In the genomic region with DNA sequence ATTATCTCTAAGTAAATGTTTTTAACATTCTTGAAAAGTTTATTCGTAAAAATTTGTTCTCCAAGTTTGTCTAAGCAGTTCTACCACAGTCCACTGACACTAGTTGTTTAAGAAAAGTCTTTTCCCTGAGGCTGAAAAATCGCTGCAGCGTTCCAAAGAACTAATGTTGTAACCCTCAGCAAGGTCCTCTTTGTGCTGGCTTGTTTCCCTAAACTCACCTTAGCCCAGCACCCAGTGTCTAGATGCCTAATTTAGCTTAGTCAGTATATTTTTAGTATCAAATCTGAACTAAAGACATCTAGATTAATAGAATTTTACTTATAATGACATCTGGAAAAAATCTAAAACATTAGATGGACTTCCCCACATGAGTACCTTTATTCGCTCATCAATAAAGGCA, we compare ENCODE assay signal across 33 cellular contexts. TPM values are rescaled to one million over a fixed set of nuclear protein-coding genes. Genes with fewer than 3 reads are reported as not detected.
"Had no signal": no experiment of that assay in that cellular context is flagged by ENCODE, and none has a peak within 500 bp of the region (broad histone marks: within the 10 kb centered on the region; RNA-seq: fewer than 3 reads in every experiment).

No MANE protein-coding gene starts in this region.

- H3K4me1 ChIP-seq: ascending aorta, breast epithelium, colonic mucosa had no signal

- H3K4me3 Mint-ChIP-seq: activated CD4-positive, alpha-beta memory T cell treated with anti-CD3 and anti-CD28 coated beads for 36 hours; activated CD4-positive, alpha-beta T cell treated with anti-CD3 and anti-CD28 coated beads for 36 hours; activated CD4-positive, alpha-beta T cell treated with anti-CD3 and anti-CD28 coated beads, Interleukin-2, amount 10 ng/mL, durations not matched to agents 24 days and 14 days; activated CD8-positive, alpha-beta memory T cell treated with anti-CD3 and anti-CD28 coated beads, Interleukin-2, amount 10 ng/mL, durations not matched to agents 7 days and 5 days; activated CD8-positive, alpha-beta T cell treated with anti-CD3 and anti-CD28 coated beads, Interleukin-2, amount 10 ng/mL, durations not matched to agents 7 days and 5 days; activated naive CD4-positive, alpha-beta T cell treated with anti-CD3 and anti-CD28 coated beads for 36 hours; activated naive CD4-positive, alpha-beta T cell treated with anti-CD3 and anti-CD28 coated beads, Interleukin-2, amount 50 U/mL, for 24 hours; activated naive CD8-positive, alpha-beta T cell treated with anti-CD3 and anti-CD28 coated beads, Interleukin-2, amount 10 ng/mL, durations not matched to agents 7 days and 5 days; activated T-helper 1 cell treated with anti-CD3 and anti-CD28 coated beads, Interleukin-12 subunit alpha, Interleukin-12 subunit beta, Interleukin-2, Interleukin-4 antibody, amounts not matched to agents 30 ng/mL and 10 ng/mL and 1 ng/mL, durations not matched to agents 14 hours and 24 hours and 36 hours; brain; dendritic cell treated with granulocyte-macrophage colony-stimulating factor and Interleukin-4, amounts not matched to agents 40 ng/mL and 50 ng/mL, for 4 days; endodermal cell had no signal

- H3K27ac ChIP-seq: ascending aorta, breast epithelium, cardiac muscle cell, colonic mucosa, dorsolateral prefrontal cortex had no signal

- H3K27ac Mint-ChIP-seq: activated CD4-positive, alpha-beta memory T cell treated with anti-CD3 and anti-CD28 coated beads for 36 hours; activated CD4-positive, alpha-beta T cell treated with anti-CD3 and anti-CD28 coated beads for 36 hours; activated CD4-positive, alpha-beta T cell treated with anti-CD3 and anti-CD28 coated beads, Interleukin-2, amount 10 ng/mL, durations not matched to agents 24 days and 14 days; activated CD8-positive, alpha-beta memory T cell treated with anti-CD3 and anti-CD28 coated beads, Interleukin-2, amount 10 ng/mL, durations not matched to agents 7 days and 5 days; activated CD8-positive, alpha-beta T cell treated with anti-CD3 and anti-CD28 coated beads, Interleukin-2, amount 10 ng/mL, durations not matched to agents 7 days and 5 days; activated naive CD4-positive, alpha-beta T cell treated with anti-CD3 and anti-CD28 coated beads for 36 hours; activated naive CD4-positive, alpha-beta T cell treated with anti-CD3 and anti-CD28 coated beads, Interleukin-2, amount 50 U/mL, for 24 hours; activated naive CD8-positive, alpha-beta T cell treated with anti-CD3 and anti-CD28 coated beads, Interleukin-2, amount 10 ng/mL, durations not matched to agents 7 days and 5 days; activated T-helper 1 cell treated with anti-CD3 and anti-CD28 coated beads, Interleukin-12 subunit alpha, Interleukin-12 subunit beta, Interleukin-2, Interleukin-4 antibody, amounts not matched to agents 30 ng/mL and 10 ng/mL and 1 ng/mL, durations not matched to agents 14 hours and 24 hours and 36 hours; activated T-helper 2 cell treated with anti-CD3 and anti-CD28 coated beads, Interferon-gamma antibody, Interleukin-2, Interleukin-4, amounts not matched to agents 10 μg/mL and 5 μg/mL and 100 μg/mL, durations not matched to agents 14 hours and 24 hours and 36 hours; brain; dendritic cell treated with granulocyte-macrophage colony-stimulating factor and Interleukin-4, amounts not matched to agents 40 ng/mL and 50 ng/mL, for 4 days; endodermal cell had no signal

- H3K9me3 ChIP-seq: ascending aorta, breast epithelium, colonic mucosa had no signal

- H3K9me3 Mint-ChIP-seq: activated CD4-positive, alpha-beta T cell treated with anti-CD3 and anti-CD28 coated beads, Interleukin-2, amount 10 ng/mL, durations not matched to agents 24 days and 14 days; activated naive CD4-positive, alpha-beta T cell treated with anti-CD3 and anti-CD28 coated beads for 36 hours; activated naive CD4-positive, alpha-beta T cell treated with anti-CD3 and anti-CD28 coated beads, Interleukin-2, amount 50 U/mL, for 24 hours; activated naive CD8-positive, alpha-beta T cell treated with anti-CD3 and anti-CD28 coated beads, Interleukin-2, amount 10 ng/mL, durations not matched to agents 7 days and 5 days; activated T-helper 1 cell treated with anti-CD3 and anti-CD28 coated beads, Interleukin-12 subunit alpha, Interleukin-12 subunit beta, Interleukin-2, Interleukin-4 antibody, amounts not matched to agents 30 ng/mL and 10 ng/mL and 1 ng/mL, durations not matched to agents 14 hours and 24 hours and 36 hours; activated T-helper 2 cell treated with anti-CD3 and anti-CD28 coated beads, Interferon-gamma antibody, Interleukin-2, Interleukin-4, amounts not matched to agents 10 μg/mL and 5 μg/mL and 100 μg/mL, durations not matched to agents 14 hours and 24 hours and 36 hours; dendritic cell treated with granulocyte-macrophage colony-stimulating factor and Interleukin-4, amounts not matched to agents 40 ng/mL and 50 ng/mL, for 4 days had no signal

- H3K36me3 ChIP-seq: cardiac muscle cell, colonic mucosa had no signal

- H3K27me3 Mint-ChIP-seq: brain; dendritic cell treated with granulocyte-macrophage colony-stimulating factor and Interleukin-4, amounts not matched to agents 40 ng/mL and 50 ng/mL, for 4 days had no signal

- H3K4me1 Mint-ChIP-seq: activated CD4-positive, alpha-beta T cell treated with anti-CD3 and anti-CD28 coated beads for 36 hours; activated CD4-positive, alpha-beta T cell treated with anti-CD3 and anti-CD28 coated beads, Interleukin-2, amount 10 ng/mL, durations not matched to agents 24 days and 14 days; activated CD8-positive, alpha-beta memory T cell treated with anti-CD3 and anti-CD28 coated beads, Interleukin-2, amount 10 ng/mL, durations not matched to agents 7 days and 5 days; activated naive CD4-positive, alpha-beta T cell treated with anti-CD3 and anti-CD28 coated beads, Interleukin-2, amount 50 U/mL, for 24 hours; activated naive CD8-positive, alpha-beta T cell treated with anti-CD3 and anti-CD28 coated beads, Interleukin-2, amount 10 ng/mL, durations not matched to agents 7 days and 5 days; brain had no signal

- H3K36me3 Mint-ChIP-seq: activated CD4-positive, alpha-beta memory T cell treated with anti-CD3 and anti-CD28 coated beads for 36 hours; activated CD8-positive, alpha-beta memory T cell treated with anti-CD3 and anti-CD28 coated beads, Interleukin-2, amount 10 ng/mL, durations not matched to agents 7 days and 5 days; activated naive CD4-positive, alpha-beta T cell treated with anti-CD3 and anti-CD28 coated beads, Interleukin-2, amount 50 U/mL, for 24 hours; activated naive CD8-positive, alpha-beta T cell treated with anti-CD3 and anti-CD28 coated beads, Interleukin-2, amount 10 ng/mL, durations not matched to agents 7 days and 5 days had no signal

- FAIRE-seq: frontal cortex had no signal

- ATAC-seq: activated CD4-positive, alpha-beta T cell treated with anti-CD3 and anti-CD28 coated beads for 36 hours; activated CD8-positive, alpha-beta memory T cell treated with anti-CD3 and anti-CD28 coated beads, Interleukin-2, amount 10 ng/mL, durations not matched to agents 7 days and 5 days; activated CD8-positive, alpha-beta T cell treated with anti-CD3 and anti-CD28 coated beads, Interleukin-2, amount 10 ng/mL, durations not matched to agents 7 days and 5 days; esophagus mucosa had no signal

- DNase-seq: activated CD4-positive, alpha-beta memory T cell treated with anti-CD3 and anti-CD28 coated beads for 36 hours; activated CD4-positive, alpha-beta T cell treated with anti-CD3 and anti-CD28 coated beads for 36 hours; activated CD4-positive, alpha-beta T cell treated with anti-CD3 and anti-CD28 coated beads, Interleukin-2, amount 10 ng/mL, durations not matched to agents 24 days and 14 days; activated CD4-positive, CD25-positive, alpha-beta regulatory T cell; activated CD4-positive, CD25-positive, alpha-beta regulatory T cell treated with anti-CD3 and anti-CD28 coated beads, Interleukin-2, amount 50 U/mL, for 72 hours; activated CD8-positive, alpha-beta memory T cell treated with anti-CD3 and anti-CD28 coated beads, Interleukin-2, amount 10 ng/mL, durations not matched to agents 7 days and 5 days; activated CD8-positive, alpha-beta memory T cell treated with anti-CD3 and anti-CD28 coated beads, Interleukin-2, amount 50 U/mL, for 4 hours; activated CD8-positive, alpha-beta T cell treated with anti-CD3 and anti-CD28 coated beads, Interleukin-2, amount 10 ng/mL, durations not matched to agents 7 days and 5 days; activated effector memory CD4-positive, alpha-beta T cell treated with anti-CD3 and anti-CD28 coated beads, Interleukin-2, amount 50 U/mL, for 16 hours; activated naive CD4-positive, alpha-beta T cell treated with anti-CD3 and anti-CD28 coated beads for 36 hours; activated naive CD8-positive, alpha-beta T cell treated with anti-CD3 and anti-CD28 coated beads, Interleukin-2, amount 10 ng/mL, durations not matched to agents 7 days and 5 days; activated T-cell treated with anti-CD3 and anti-CD28 coated beads, Interleukin-2, amount 50 U/mL, for 1 hour; activated T-cell treated with anti-CD3 and anti-CD28 coated beads, Interleukin-2, amount 50 U/mL, for 48 hours; central memory CD4-positive, alpha-beta T cell; cerebellar nuclear complex; colonic mucosa; dorsolateral prefrontal cortex; effector memory CD4-positive, alpha-beta T cell; endodermal cell; foreskin fibroblast; T-helper 2 cell had no signal

- H3K4me3 ChIP-seq: ascending aorta, breast epithelium, cardiac muscle cell, colonic mucosa, dorsolateral prefrontal cortex had no signal

RNA-seq across cellular contexts. Expression of gene TSPAN12, which starts 30.2 kb away (rescaled TPM):
- total RNA-seq: activated CD4-positive, alpha-beta memory T cell treated with anti-CD3 and anti-CD28 coated beads for 36 hours; activated CD4-positive, alpha-beta T cell treated with anti-CD3 and anti-CD28 coated beads for 36 hours; activated CD4-positive, alpha-beta T cell treated with anti-CD3 and anti-CD28 coated beads, Interleukin-2, amount 10 ng/mL, durations not matched to agents 24 days and 14 days; activated CD8-positive, alpha-beta memory T cell treated with anti-CD3 and anti-CD28 coated beads for 36 hours; activated CD8-positive, alpha-beta memory T cell treated with anti-CD3 and anti-CD28 coated beads, Interleukin-2, amount 10 ng/mL, durations not matched to agents 7 days and 5 days; activated CD8-positive, alpha-beta T cell treated with anti-CD3 and anti-CD28 coated beads, Interleukin-2, amount 10 ng/mL, durations not matched to agents 7 days and 5 days; activated naive CD4-positive, alpha-beta T cell treated with anti-CD3 and anti-CD28 coated beads for 36 hours; activated naive CD8-positive, alpha-beta T cell treated with anti-CD3 and anti-CD28 coated beads, Interleukin-2, amount 10 ng/mL, durations not matched to agents 7 days and 5 days; activated T-helper 1 cell treated with anti-CD3 and anti-CD28 coated beads, Interleukin-12 subunit alpha, Interleukin-12 subunit beta, Interleukin-2, Interleukin-4 antibody, amounts not matched to agents 30 ng/mL and 10 ng/mL and 1 ng/mL, durations not matched to agents 14 hours and 24 hours and 36 hours; activated T-helper 2 cell treated with anti-CD3 and anti-CD28 coated beads, Interferon-gamma antibody, Interleukin-2, Interleukin-4, amounts not matched to agents 10 μg/mL and 5 μg/mL and 100 μg/mL, durations not matched to agents 14 hours and 24 hours and 36 hours; T-helper 1 cell treated with Interleukin-12 subunit alpha and Interleukin-12 subunit beta and Interleukin-4 antibody, amounts not matched to agents 30 ng/mL and 1 ng/mL, for 36 hours had no signal
